Comparison of ENCODE assay signal across 8 cellular contexts in the genomic region with DNA sequence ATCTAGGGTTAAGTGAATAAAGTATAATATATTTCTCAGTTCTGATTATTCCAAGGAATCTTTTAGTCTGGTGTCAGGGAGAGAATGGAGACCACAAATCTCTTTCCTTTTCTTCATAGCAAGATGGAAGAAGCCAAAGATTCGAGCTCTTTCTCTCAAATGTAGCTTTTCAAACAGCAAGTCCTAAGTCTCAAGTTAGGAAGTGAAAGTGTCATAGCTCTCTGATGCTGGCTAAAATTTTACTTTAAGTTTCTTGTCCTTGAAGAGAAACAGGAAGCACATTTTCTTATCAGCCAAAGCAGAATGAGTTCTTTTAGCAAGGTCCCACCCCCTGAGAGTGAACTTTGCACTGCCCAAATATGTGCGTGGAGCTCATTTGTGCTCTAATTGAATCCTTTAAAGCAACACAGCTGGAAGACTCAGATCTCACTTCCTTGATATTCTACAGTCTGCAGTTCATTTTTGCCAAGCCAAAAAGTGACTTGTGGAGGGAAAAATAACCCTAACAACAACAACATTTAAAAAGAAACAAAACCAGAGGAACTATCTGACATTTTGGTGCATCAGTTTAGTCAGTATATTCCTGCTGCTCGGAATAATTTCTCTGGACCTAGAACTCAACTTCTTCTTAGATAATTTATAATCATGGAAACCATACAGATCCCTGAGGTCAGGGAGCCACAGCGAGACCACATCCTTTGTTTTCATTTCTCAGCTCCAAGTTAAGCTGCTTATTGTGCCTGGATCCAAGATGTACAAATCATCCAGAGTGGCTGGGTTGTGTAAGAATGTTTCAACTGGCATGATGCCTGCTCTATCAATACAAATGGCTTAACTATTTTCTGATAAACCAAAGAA.
DNase-seq lines count a peak whose midpoint lies in the region; ATAC-seq and TF ChIP-seq lines count a peak whose summit lies in the region.

No MANE protein-coding gene starts in this region.

- no peaks in the 10 kb centered on the region for H3K9me3 ChIP-seq in CD4-positive, alpha-beta T cell (ENCODE audit: control insufficient read depth, low read length)

- CTCF ChIA-PET in CD4-positive, alpha-beta T cell (lab: Charles Lee): no interaction called here

- H3K36me3 Mint-ChIP-seq in CD4-positive, alpha-beta T cell (ENCODE audit: low read depth): no peaks in the 10 kb centered on the region
- no peaks in the 10 kb centered on the region for H3K36me3 Mint-ChIP-seq in T-helper 2 cell treated with Interferon-gamma antibody and Interleukin-4, amounts not matched to agents 5 μg/mL and 100 μg/mL, for 36 hours (ENCODE audit: low read depth)

- H3K4me1 Mint-ChIP-seq in CD4-positive, alpha-beta T cell (ENCODE audit: low read depth): peaks cover 18% of the 10 kb centered on the region
- H3K4me1 Mint-ChIP-seq in T-helper 2 cell treated with Interferon-gamma antibody and Interleukin-4, amounts not matched to agents 5 μg/mL and 100 μg/mL, for 36 hours (ENCODE audit: low read depth): peaks cover 15% of the 10 kb centered on the region

- no peaks in the 10 kb centered on the region for H3K27me3 Mint-ChIP-seq in CD4-positive, alpha-beta T cell
- peaks cover 5% of the 10 kb centered on the region for H3K27me3 Mint-ChIP-seq in T-helper 2 cell treated with Interferon-gamma antibody and Interleukin-4, amounts not matched to agents 5 μg/mL and 100 μg/mL, for 36 hours (ENCODE audit: low read depth)

- H3K4me3 Mint-ChIP-seq in CD4-positive, alpha-beta T cell: peak overlapping the region; percentile 39
- H3K4me3 Mint-ChIP-seq in T-helper 2 cell treated with Interferon-gamma antibody and Interleukin-4, amounts not matched to agents 5 μg/mL and 100 μg/mL, for 36 hours: peak overlapping the region; percentile 65

- ATAC-seq in CD4-positive, alpha-beta T cell (ENCODE audit: poor library complexity): peak; percentile 70
- ATAC-seq in GM19395 (IDR thresholded peaks at IDR 0.05; ENCODE audit: unreplicated experiment) (peak; percentile 100), HG03378 (IDR thresholded peaks at IDR 0.05; ENCODE audit: unreplicated experiment) (peak; percentile 100)

- H3K27ac Mint-ChIP-seq in CD4-positive, alpha-beta T cell: peak overlapping the region; percentile 69
- H3K27ac Mint-ChIP-seq in T-helper 2 cell treated with Interferon-gamma antibody and Interleukin-4, amounts not matched to agents 5 μg/mL and 100 μg/mL, for 36 hours: peak overlapping the region; percentile 81

- H3K27ac ChIP-seq in CD4-positive, alpha-beta T cell (ENCODE audit: low read depth, low read length): peak overlapping the region; percentile 5

- POLR2A ChIA-PET in CD4-positive, alpha-beta T cell (lab: Charles Lee): interaction anchor here (0.6 kb wide), 1 partner anchor 13 kb away, joined by 3 read pairs; no protein-coding TSS in a partner anchor

- no peak for DNase-seq in CD4-positive, alpha-beta T cell
- DNase-seq in T-helper 2 cell treated with Interferon-gamma antibody and Interleukin-4, amounts not matched to agents 5 μg/mL and 100 μg/mL, for 36 hours (ENCODE audit: low spot score): no peak
- peak; percentile 57 for DNase-seq in foreskin melanocyte
- DNase-seq in renal cortical epithelial cell (ENCODE audit: low read depth): peak; percentile 79
- DNase-seq in NCI-H1092 (lab: John Stamatoyannopoulos, UW): no peak
- DNase-seq in NCI-H146 (lab: John Stamatoyannopoulos, UW): no peak

- no peak for TF ChIP-seq CTCF in CD4-positive, alpha-beta T cell (IDR thresholded peaks at IDR 0.05)

- H3K27me3 ChIP-seq in CD4-positive, alpha-beta T cell (ENCODE audit: control insufficient read depth, insufficient read depth, low read length): no peaks in the 10 kb centered on the region

- no peaks in the 10 kb centered on the region for H3K9me3 Mint-ChIP-seq in CD4-positive, alpha-beta T cell
- no peaks in the 10 kb centered on the region for H3K9me3 Mint-ChIP-seq in T-helper 2 cell treated with Interferon-gamma antibody and Interleukin-4, amounts not matched to agents 5 μg/mL and 100 μg/mL, for 36 hours

- intact Hi-C loops in CD4-positive, alpha-beta T cell (cut with DNase I, micrococcal nuclease): no loop called here

Comparison
In these comparisons a context has a peak if more than half of its experiments do, and no peak if none do; other contexts are left out.
1. DNase-seq: peak in foreskin melanocyte (single experiment) and renal cortical epithelial cell (single experiment); none in CD4-positive, alpha-beta T cell (0 of 10), T-helper 2 cell treated with Interferon-gamma antibody and Interleukin-4, amounts not matched to agents 5 μg/mL and 100 μg/mL, for 36 hours (single experiment), NCI-H1092 (single experiment) and NCI-H146 (single experiment).
2. Peak in every context shown above with its lines, with median percentiles within 50 percentile points of each other: ATAC-seq.